In the genomic region with DNA sequence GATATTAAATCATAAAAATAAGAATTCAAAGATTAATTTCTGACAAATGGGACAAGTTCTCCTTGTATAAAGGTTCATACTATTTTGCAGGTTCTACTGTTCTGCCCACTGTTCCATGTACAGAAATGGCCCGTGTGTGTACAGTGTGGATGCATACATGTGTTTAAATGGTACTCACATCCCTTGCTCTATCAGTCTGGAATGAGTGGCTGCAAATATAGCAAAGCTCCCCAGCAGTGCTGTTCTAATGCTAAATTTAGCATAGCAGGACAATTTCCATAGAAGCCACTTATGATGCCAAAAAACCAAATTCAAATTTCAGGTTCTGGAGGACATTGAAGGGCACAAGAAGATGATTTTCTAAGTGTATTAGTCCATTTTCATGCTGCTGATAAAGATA, we compare ENCODE assay signal across 26 cellular contexts.
"Had no signal": no experiment of that assay in that cellular context is flagged by ENCODE, and none has a peak within 500 bp of the region (broad histone marks: within the 10 kb centered on the region; RNA-seq: fewer than 3 reads in every experiment).

No MANE protein-coding gene starts in this region.

- H3K27me3 ChIP-seq: stomach, suprapubic skin, testis, thyroid gland, tibial artery, tibial nerve, transverse colon, upper lobe of left lung, upper lobe of right lung, uterus, vagina had no signal

- H3K27ac ChIP-seq: stomach, suprapubic skin, testis, thoracic aorta, thyroid gland, tibial artery, tibial nerve, transverse colon, upper lobe of left lung, upper lobe of right lung, uterus, vagina had no signal

- H3K9me3 ChIP-seq: stomach, suprapubic skin, testis, thoracic aorta, thyroid gland, tibial artery, tibial nerve, transverse colon, upper lobe of left lung, upper lobe of right lung, uterus, vagina had no signal

- H3K4me1 ChIP-seq: stomach, thyroid gland, upper lobe of left lung, upper lobe of right lung, uterus, vagina had no signal

- ATAC-seq: stimulated activated effector memory CD8-positive, alpha-beta T cell treated with anti-CD3 and anti-CD28 coated beads, Interleukin-12 subunit alpha, Interleukin-12 subunit beta, amount 100 ng/mL, for 72 hours; stimulated activated memory B cell treated with anti-CD40 and anti-IgM and Interleukin-4, amounts not matched to agents 10 μg/mL and 1 μg/mL and 100 μg/mL, for 72 hours; stimulated activated naive B cell treated with anti-CD40 and anti-IgM and Interleukin-4, amounts not matched to agents 10 μg/mL and 1 μg/mL and 100 μg/mL, for 72 hours; stimulated activated naive CD8-positive, alpha-beta T cell treated with anti-CD3 and anti-CD28 coated beads, Interleukin-15, amount 100 ng/mL, for 72 hours; stimulated activated naive CD8-positive, alpha-beta T cell treated with anti-CD3 and anti-CD28 coated beads, Interleukin-15, Interleukin-2, amounts not matched to agents 100 U/mL and 50 U/mL, for 24 hours; upper lobe of right lung had no signal

- DNase-seq: stimulated activated CD4-positive, alpha-beta T cell treated with anti-CD3 and anti-CD28 coated beads, Interleukin-2, amount 100 ng/mL, for 48 hours; stimulated activated CD4-positive, alpha-beta T cell treated with anti-CD3 and anti-CD28 coated beads, Interleukin-4, amount 100 ng/mL, for 1 hour; stimulated activated CD4-positive, alpha-beta T cell treated with anti-CD3 and anti-CD28 coated beads, Interleukin-4, amount 100 ng/mL, for 24 hours; stimulated activated CD4-positive, alpha-beta T cell treated with anti-CD3 and anti-CD28 coated beads, Interleukin-4, amount 100 ng/mL, for 4 hours; stimulated activated CD8-positive, alpha-beta memory T cell treated with anti-CD3 and anti-CD28 coated beads, Interleukin-4, amount 100 ng/mL, for 48 hours; stimulated activated naive B cell treated with anti-CD40 and anti-IgM and Interleukin-4, amounts not matched to agents 10 μg/mL and 1 μg/mL and 100 μg/mL, for 72 hours; stimulated activated naive CD4-positive, alpha-beta T cell; stimulated activated naive CD4-positive, alpha-beta T cell treated with Interleukin-2 at 50 U/mL for 16 hours; stimulated activated naive CD8-positive, alpha-beta T cell treated with anti-CD3 and anti-CD28 coated beads, Interleukin-15, amount 100 ng/mL, for 72 hours; stimulated activated naive CD8-positive, alpha-beta T cell treated with anti-CD3 and anti-CD28 coated beads, Interleukin-15, Interleukin-2, amounts not matched to agents 100 U/mL and 50 U/mL, for 24 hours; stomach; substantia nigra; testis; thyroid gland; tibial artery; transverse colon; trophoblast cell; upper lobe of left lung; upper lobe of right lung; uterus had no signal

- H3K36me3 ChIP-seq: suprapubic skin, thoracic aorta, thyroid gland, transverse colon, upper lobe of right lung, uterus, vagina had no signal

- H3K4me3 ChIP-seq: stomach, suprapubic skin, testis, thoracic aorta, thyroid gland, tibial artery, tibial nerve, transverse colon, upper lobe of left lung, upper lobe of right lung, uterus, vagina had no signal
